ENCODE assay signal across 12 cellular contexts in the genomic region with DNA sequence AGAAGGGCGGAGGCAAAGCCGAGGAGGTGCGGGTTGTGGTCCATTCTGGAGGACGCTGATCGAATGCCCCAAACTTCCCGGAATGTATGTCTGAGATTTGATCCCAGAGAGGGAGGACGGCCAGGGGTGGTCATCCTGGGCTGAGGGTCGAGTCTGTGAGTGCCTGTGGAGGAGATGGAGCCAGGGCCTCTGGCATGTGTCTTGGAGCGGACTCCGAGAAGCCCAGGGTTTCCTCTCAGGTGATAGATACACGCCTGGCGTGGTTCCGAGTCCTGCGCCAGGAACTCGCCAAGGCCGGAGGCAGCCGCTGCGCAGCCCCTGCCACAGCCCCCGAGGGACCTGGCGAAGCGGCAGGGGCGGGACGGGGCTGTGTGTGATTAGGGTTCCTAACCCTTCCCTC. TPM values are rescaled to one million over a fixed set of nuclear protein-coding genes. Genes with fewer than 3 reads are reported as not detected.
DNase-seq lines count a peak whose midpoint lies in the region; ATAC-seq and TF ChIP-seq lines count a peak whose summit lies in the region.
"Had no signal": no experiment of that assay in that cellular context is flagged by ENCODE, and none has a peak within 500 bp of the region (broad histone marks: within the 10 kb centered on the region; RNA-seq: fewer than 3 reads in every experiment).

No MANE protein-coding gene starts in this region.

- H3K79me2 ChIP-seq in parathyroid adenoma, result no peaks in the 10 kb centered on the region

- in situ Hi-C loops in astrocyte of the cerebellum (cut with HindIII; ENCODE audit: low sequenced_read_pairs), result no loop called here

- DNase-seq in AG04450 (ENCODE audit: low read depth, low spot score) (no peak), astrocyte of the cerebellum (ENCODE audit: low read depth) (no peak), left cardiac atrium (peak; percentile 34), MG63 (no peak)
- no peak for DNase-seq in effector CD4-positive, alpha-beta T cell

- TF ChIP-seq CTCF in AG04450 (IDR thresholded peaks at IDR 0.05; ENCODE audit: low read depth, low read length), result no peak
- no peak for TF ChIP-seq CTCF in astrocyte of the cerebellum (IDR thresholded peaks at IDR 0.05; ENCODE audit: low read depth, low read length, missing control alignments)
- no peak for TF ChIP-seq CTCF in parathyroid adenoma (IDR thresholded peaks at IDR 0.05)

- peak overlapping the region; percentile 60 for H3K4me3 ChIP-seq in AG04450 (ENCODE audit: low read depth, low read length)
- peak overlapping the region; percentile 66 for H3K4me3 ChIP-seq in astrocyte of the cerebellum (ENCODE audit: low read depth, low read length)
- H3K4me3 ChIP-seq in parathyroid adenoma (ENCODE audit: low read depth, low read length), result peak overlapping the region; percentile 67
- H3K4me3 ChIP-seq in MG63, result no peak overlapping the region

- H2AFZ ChIP-seq in parathyroid adenoma, result no peak overlapping the region

- no peaks in the 10 kb centered on the region for H3K4me1 ChIP-seq in parathyroid adenoma

- CTCF ChIA-PET in AG04450 (lab: Charles Lee), result no interaction called here

- H3K9me3 ChIP-seq in AG04450 (ENCODE audit: control insufficient read depth, insufficient read depth, low read length) (peaks cover 85% of the 10 kb centered on the region), parathyroid adenoma (ENCODE audit: control insufficient read depth, low read length) (peaks cover 4% of the 10 kb centered on the region), MG63 (peaks cover 79% of the 10 kb centered on the region)

- POLR2A ChIA-PET in AG04450 (lab: Yijun Ruan, JAX), result no interaction called here

- H3K4me2 ChIP-seq in parathyroid adenoma (ENCODE audit: low read length), result peak overlapping the region; percentile 79

- ATAC-seq in left cardiac atrium (peak; percentile 20 to 45), GM21825 (IDR thresholded peaks at IDR 0.05; ENCODE audit: unreplicated experiment) (no peak), HG03432 (IDR thresholded peaks at IDR 0.05; ENCODE audit: unreplicated experiment) (no peak)

- intact Hi-C loops in left cardiac atrium (cut with DNase I), result loop anchor here in 1 of 2 donors (5.0 kb wide), 1 partner anchor 81 kb away; the partner anchor contains the start of gene ZNF879

- H3K9ac ChIP-seq in parathyroid adenoma, result no peak overlapping the region

- no peaks in the 10 kb centered on the region for H3K36me3 ChIP-seq in parathyroid adenoma (ENCODE audit: control insufficient read depth, insufficient read depth, low read length)
- no peaks in the 10 kb centered on the region for H3K36me3 ChIP-seq in MG63

- no peaks in the 10 kb centered on the region for H3K27me3 ChIP-seq in AG04450 (ENCODE audit: control insufficient read depth, insufficient read depth, low read length)
- H3K27me3 ChIP-seq in parathyroid adenoma (ENCODE audit: control insufficient read depth, insufficient read depth, low read length), result no peaks in the 10 kb centered on the region
- no peaks in the 10 kb centered on the region for H3K27me3 ChIP-seq in MG63

- no peak overlapping the region for H3K27ac ChIP-seq in AG04450 (ENCODE audit: low read depth, low read length)
- no peak overlapping the region for H3K27ac ChIP-seq in parathyroid adenoma

RNA-seq across cellular contexts. Expression of gene ZNF454, which starts 0.4 kb away (rescaled TPM):
- polyA plus RNA-seq in AG04450 (2011; rRNA removed), result 0.57 and 0.78 TPM in 2 replicates
- 0.55 and 1.4 TPM in 2 replicates for polyA minus RNA-seq in AG04450 (2011; rRNA and poly(A)+ RNA removed)
- 1 to 10 TPM; 2.0 to 2.2 TPM for total RNA-seq in left cardiac atrium
- total RNA-seq in MG63 (2014; rRNA removed; shearing (Covaris generic); ENCODE audit: low replicate concordance), result not detected in 2 replicates
- total RNA-seq: activated T-helper 1 cell treated with anti-CD3 and anti-CD28 coated beads, Interleukin-12 subunit alpha, Interleukin-12 subunit beta, Interleukin-2, Interleukin-4 antibody, amounts not matched to agents 30 ng/mL and 10 ng/mL and 1 ng/mL, durations not matched to agents 14 hours and 24 hours and 36 hours; NCI-H460 had no signal

RNA-seq across cellular contexts. Expression of gene ZFP2, which starts 45.6 kb away (rescaled TPM):
- polyA plus RNA-seq in AG04450 (2011; rRNA removed), result 0.33 and 0.62 TPM in 2 replicates
- polyA minus RNA-seq in AG04450 (2011; rRNA and poly(A)+ RNA removed), result 0.18 and 0.26 TPM in 2 replicates
- total RNA-seq in left cardiac atrium, result 1 to 10 TPM; 1.2 TPM
- 0.03 and 24.9 TPM in 2 replicates for total RNA-seq in MG63 (2014; rRNA removed; shearing (Covaris generic); ENCODE audit: low replicate concordance)

RNA-seq across cellular contexts. Expression of gene GRM6, which starts 53.8 kb away (rescaled TPM):
- not detected in 2 replicates for polyA plus RNA-seq in AG04450 (2011; rRNA removed)
- not detected in 2 replicates for polyA minus RNA-seq in AG04450 (2011; rRNA and poly(A)+ RNA removed)
- total RNA-seq in left cardiac atrium, result not detected
- total RNA-seq in MG63 (2014; rRNA removed; shearing (Covaris generic); ENCODE audit: low replicate concordance), result not detected in 2 replicates
- total RNA-seq: activated T-helper 1 cell treated with anti-CD3 and anti-CD28 coated beads, Interleukin-12 subunit alpha, Interleukin-12 subunit beta, Interleukin-2, Interleukin-4 antibody, amounts not matched to agents 30 ng/mL and 10 ng/mL and 1 ng/mL, durations not matched to agents 14 hours and 24 hours and 36 hours; endothelial cell of umbilical vein; NCI-H460; neural crest cell had no signal
- polyA plus RNA-seq: endothelial cell of umbilical vein had no signal

Comparison
In these comparisons a context has a peak if more than half of its experiments do, and no peak if none do; other contexts are left out.
1. ATAC-seq: peak in left cardiac atrium (2 of 2); none in GM21825 (single experiment) and HG03432 (single experiment).